In the genomic region with DNA sequence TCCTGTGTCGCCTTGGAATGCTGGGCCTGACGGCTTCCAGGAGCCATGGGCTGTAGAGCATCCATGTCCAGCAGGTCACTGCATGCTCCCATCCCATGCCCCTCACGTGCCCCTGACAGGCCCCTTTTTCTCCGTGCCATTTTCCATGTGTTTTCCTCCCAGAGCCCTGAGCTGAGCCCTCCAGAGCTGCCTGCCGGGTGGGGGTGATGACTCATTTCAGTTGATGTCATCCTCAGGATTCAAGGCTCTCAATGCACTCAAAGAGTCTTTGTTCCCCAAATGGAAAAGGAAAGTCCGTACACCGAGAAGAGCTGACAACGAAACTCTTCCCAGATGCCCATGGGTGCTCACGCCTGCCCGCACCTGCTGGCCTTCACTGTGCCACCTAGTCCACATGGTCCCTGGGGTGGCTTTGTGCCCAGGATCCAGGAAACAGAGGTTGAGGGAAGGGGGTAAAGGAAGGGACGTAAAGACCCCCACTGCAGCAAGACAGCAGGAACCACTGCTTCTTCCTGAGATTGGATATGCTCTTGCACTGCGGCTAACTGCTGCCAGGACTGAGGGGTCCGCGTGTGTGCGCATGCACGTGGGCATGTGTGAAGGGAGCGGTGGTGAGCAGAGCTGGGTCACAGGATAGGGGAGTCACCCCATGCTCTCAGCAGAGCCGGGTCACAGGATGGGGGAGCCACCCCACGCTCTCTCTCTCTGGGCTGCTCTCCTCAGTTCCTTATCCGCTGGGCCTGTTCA, we compare ENCODE assay signal across 10 cellular contexts. TPM values are rescaled to one million over a fixed set of nuclear protein-coding genes. Genes with fewer than 3 reads are reported as not detected.
A peak's percentile ranks its signal among the peaks of the same experiment; 100 is the strongest.
DNase-seq lines count a peak whose midpoint lies in the region; ATAC-seq and TF ChIP-seq lines count a peak whose summit lies in the region.
"Had no signal": no experiment of that assay in that cellular context is flagged by ENCODE, and none has a peak within 500 bp of the region (broad histone marks: within the 10 kb centered on the region; RNA-seq: fewer than 3 reads in every experiment).

No MANE protein-coding gene starts in this region.

- ATAC-seq in GM23338 (no peak), foreskin keratinocyte (peak; percentile 66)

- H3K9me3 Mint-ChIP-seq in GM23338 (no peaks in the 10 kb centered on the region), nephron progenitor cell (no peaks in the 10 kb centered on the region)

- peaks cover 21% of the 10 kb centered on the region for H3K27me3 Mint-ChIP-seq in GM23338 (ENCODE audit: insufficient read depth, low read depth, poor library complexity)
- peaks cover 28% of the 10 kb centered on the region for H3K27me3 Mint-ChIP-seq in nephron progenitor cell (ENCODE audit: low read depth, poor library complexity)

- H4K20me1 ChIP-seq in GM23338 (replicated peaks; ENCODE audit: insufficient read depth), result no peaks in the 10 kb centered on the region

- H2AFZ ChIP-seq in GM23338, result no peak overlapping the region

- H3K27ac Mint-ChIP-seq in GM23338 (peak overlapping the region; percentile 76; the same call in 1 of the 2 replicates), nephron progenitor cell (no peak overlapping the region)

- peaks cover 14% of the 10 kb centered on the region for H3K4me1 ChIP-seq in GM23338 (ENCODE audit: insufficient read depth)
- H3K4me1 ChIP-seq in foreskin keratinocyte, result no peaks in the 10 kb centered on the region

- no peaks in the 10 kb centered on the region for H3K36me3 ChIP-seq in GM23338 (ENCODE audit: insufficient read depth)

- H3K27me3 ChIP-seq in GM23338 (ENCODE audit: insufficient read depth) (peaks cover 23% of the 10 kb centered on the region), foreskin keratinocyte (peaks cover 30% of the 10 kb centered on the region)

- H3K4me3 Mint-ChIP-seq in GM23338 (no peak overlapping the region), nephron progenitor cell (no peak overlapping the region)

- H3K4me3 ChIP-seq in GM23338, result no peak overlapping the region

- no peaks in the 10 kb centered on the region for H3F3A ChIP-seq in GM23338 (replicated peaks; ENCODE audit: low read depth)

- H3K27ac ChIP-seq in GM23338 (ENCODE audit: low read depth), result no peak overlapping the region
- H3K27ac ChIP-seq in foreskin keratinocyte, result no peak overlapping the region
- H3K27ac ChIP-seq: epithelial cell of prostate had no signal

- H3K4me1 Mint-ChIP-seq in GM23338 (peaks cover 35% of the 10 kb centered on the region), nephron progenitor cell (no peaks in the 10 kb centered on the region)

- no peak for DNase-seq in GM23338 (ENCODE audit: low spot score)
- DNase-seq in SW480 (ENCODE audit: low spot score), result peak; percentile 77
- peak; percentile 36 to 64 for DNase-seq in foreskin keratinocyte
- DNase-seq in posterior cingulate gyrus, result peak in 7 of 10 donors; percentile 24 to 88 (median 56)
- no peak for DNase-seq in OCI-M2 (lab: John Stamatoyannopoulos, UW; ENCODE audit: unreplicated experiment)
- no peak for DNase-seq in nephron progenitor cell
- DNase-seq in HK-2 (ENCODE audit: unreplicated experiment), result no peak
- no peak for DNase-seq in NCI-H1436 treated with DMSO at 0.1 percent for 48 hours (lab: John Stamatoyannopoulos, UW)
- DNase-seq: NCI-H2171 had no signal

- TF ChIP-seq CTCF in GM23338 (conservative IDR thresholded peaks at IDR 0.05; ENCODE audit: low read depth in 2 of 2) (no peak), foreskin keratinocyte (conservative IDR thresholded peaks at IDR 0.05) (no peak), nephron progenitor cell (IDR thresholded peaks at IDR 0.05) (no peak)

- no peaks in the 10 kb centered on the region for H3K9me2 ChIP-seq in GM23338 (ENCODE audit: insufficient read depth)

- H3K4me2 ChIP-seq in GM23338, result no peak overlapping the region

- H3K79me2 ChIP-seq in GM23338 (replicated peaks; ENCODE audit: insufficient read depth), result no peaks in the 10 kb centered on the region

- intact Hi-C loops in posterior cingulate gyrus (cut with DNase I), result no loop called here

- H3K36me3 Mint-ChIP-seq in GM23338 (ENCODE audit: low read depth), result no peaks in the 10 kb centered on the region; the same call in 2 of the 3 replicates
- no peaks in the 10 kb centered on the region for H3K36me3 Mint-ChIP-seq in nephron progenitor cell (ENCODE audit: low read depth)

TF ChIP-seq in GM23338, 12 proteins besides CTCF, POLR2A, EP300 and RAD21 (continues in another document):
- no peak for TF ChIP-seq EZH2phosphoT487 (IDR thresholded peaks at IDR 0.05; ENCODE audit: unreplicated experiment)
- no peak for TF ChIP-seq ZNF331 (CRISPR knock-in tag; IDR thresholded peaks at IDR 0.05; ENCODE audit: low read depth)
- no peak for TF ChIP-seq EZH2 (IDR thresholded peaks at IDR 0.05; ENCODE audit: low read depth, unreplicated experiment)
- TF ChIP-seq, protein P1, sequence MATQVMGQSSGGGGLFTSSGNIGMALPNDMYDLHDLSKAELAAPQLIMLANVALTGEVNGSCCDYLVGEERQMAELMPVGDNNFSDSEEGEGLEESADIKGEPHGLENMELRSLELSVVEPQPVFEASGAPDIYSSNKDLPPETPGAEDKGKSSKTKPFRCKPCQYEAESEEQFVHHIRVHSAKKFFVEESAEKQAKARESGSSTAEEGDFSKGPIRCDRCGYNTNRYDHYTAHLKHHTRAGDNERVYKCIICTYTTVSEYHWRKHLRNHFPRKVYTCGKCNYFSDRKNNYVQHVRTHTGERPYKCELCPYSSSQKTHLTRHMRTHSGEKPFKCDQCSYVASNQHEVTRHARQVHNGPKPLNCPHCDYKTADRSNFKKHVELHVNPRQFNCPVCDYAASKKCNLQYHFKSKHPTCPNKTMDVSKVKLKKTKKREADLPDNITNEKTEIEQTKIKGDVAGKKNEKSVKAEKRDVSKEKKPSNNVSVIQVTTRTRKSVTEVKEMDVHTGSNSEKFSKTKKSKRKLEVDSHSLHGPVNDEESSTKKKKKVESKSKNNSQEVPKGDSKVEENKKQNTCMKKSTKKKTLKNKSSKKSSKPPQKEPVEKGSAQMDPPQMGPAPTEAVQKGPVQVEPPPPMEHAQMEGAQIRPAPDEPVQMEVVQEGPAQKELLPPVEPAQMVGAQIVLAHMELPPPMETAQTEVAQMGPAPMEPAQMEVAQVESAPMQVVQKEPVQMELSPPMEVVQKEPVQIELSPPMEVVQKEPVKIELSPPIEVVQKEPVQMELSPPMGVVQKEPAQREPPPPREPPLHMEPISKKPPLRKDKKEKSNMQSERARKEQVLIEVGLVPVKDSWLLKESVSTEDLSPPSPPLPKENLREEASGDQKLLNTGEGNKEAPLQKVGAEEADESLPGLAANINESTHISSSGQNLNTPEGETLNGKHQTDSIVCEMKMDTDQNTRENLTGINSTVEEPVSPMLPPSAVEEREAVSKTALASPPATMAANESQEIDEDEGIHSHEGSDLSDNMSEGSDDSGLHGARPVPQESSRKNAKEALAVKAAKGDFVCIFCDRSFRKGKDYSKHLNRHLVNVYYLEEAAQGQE (IDR thresholded peaks at IDR 0.05; ENCODE audit: unreplicated experiment), result no peak
- no peak for TF ChIP-seq ZNF114 (CRISPR knock-in tag; IDR thresholded peaks at IDR 0.05)
- TF ChIP-seq JUNB (IDR thresholded peaks at IDR 0.05; ENCODE audit: unreplicated experiment), result no peak
- TF ChIP-seq CREB1 (CRISPR knock-in tag; IDR thresholded peaks at IDR 0.05; ENCODE audit: low read depth), result no peak
- TF ChIP-seq POLR2AphosphoS5 (IDR thresholded peaks at IDR 0.05; ENCODE audit: low read depth), result no peak
- TF ChIP-seq, protein P2, sequence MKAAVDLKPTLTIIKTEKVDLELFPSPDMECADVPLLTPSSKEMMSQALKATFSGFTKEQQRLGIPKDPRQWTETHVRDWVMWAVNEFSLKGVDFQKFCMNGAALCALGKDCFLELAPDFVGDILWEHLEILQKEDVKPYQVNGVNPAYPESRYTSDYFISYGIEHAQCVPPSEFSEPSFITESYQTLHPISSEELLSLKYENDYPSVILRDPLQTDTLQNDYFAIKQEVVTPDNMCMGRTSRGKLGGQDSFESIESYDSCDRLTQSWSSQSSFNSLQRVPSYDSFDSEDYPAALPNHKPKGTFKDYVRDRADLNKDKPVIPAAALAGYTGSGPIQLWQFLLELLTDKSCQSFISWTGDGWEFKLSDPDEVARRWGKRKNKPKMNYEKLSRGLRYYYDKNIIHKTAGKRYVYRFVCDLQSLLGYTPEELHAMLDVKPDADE (IDR thresholded peaks at IDR 0.05), result no peak
- TF ChIP-seq STAT1 (IDR thresholded peaks at IDR 0.05; ENCODE audit: unreplicated experiment), result no peak
- no peak for TF ChIP-seq NANOG (IDR thresholded peaks at IDR 0.05; ENCODE audit: borderline replicate concordance)

RNA-seq across cellular contexts. Expression of a gene that starts 27.6 kb away (rescaled TPM):
- total RNA-seq in GM23338 (2014; rRNA removed; shearing (Covaris generic)), result 0.17 and 0.50 TPM in 2 replicates
- 0.18 TPM in 1 of 2 replicates, not detected in the other for polyA plus RNA-seq in GM23338 (2016; fragmentation: Nextera tagmentation; extraction: Ambion mirVana)
- not detected in 2 replicates for total RNA-seq in foreskin keratinocyte
- polyA plus RNA-seq in foreskin keratinocyte, result 0.01 TPM in 1 of 2 replicates, not detected in the other

Comparison
In these comparisons a context has a peak if more than half of its experiments do, and no peak if none do; other contexts are left out.
1. DNase-seq: peak in SW480 (single experiment), foreskin keratinocyte (2 of 2) and posterior cingulate gyrus (7 of 10); none in GM23338 (single experiment), OCI-M2 (single experiment), nephron progenitor cell (single experiment), HK-2 (single experiment) and NCI-H1436 treated with DMSO at 0.1 percent for 48 hours (single experiment).